1 cellular context compared by ENCODE assay signal in genomic region chr6:90586675-90587638, GRCh38.
TF ChIP-seq lines count a peak whose summit lies in the region.

Gene MAP3K7 (minus strand): TSS chr6:90587072. CDS start chr6:90586883, 189 bp downstream.

TF ChIP-seq in HepG2, 621 proteins besides CTCF, POLR2A, EP300 and RAD21 (continued from another document):
- TF ChIP-seq POGK (CRISPR knock-in tag; conservative IDR thresholded peaks at IDR 0.05) (no peak), IRF1 (CRISPR knock-in tag; IDR thresholded peaks at IDR 0.05; ENCODE audit: low read depth) (no peak), ZBTB38 (CRISPR knock-in tag; IDR thresholded peaks at IDR 0.05) (peak; percentile 18; the same call in 1 of the 2 replicates), RAD51 (IDR thresholded peaks at IDR 0.05; ENCODE audit: borderline replicate concordance) (no peak), HIC2 (CRISPR knock-in tag; IDR thresholded peaks at IDR 0.05; ENCODE audit: low read depth) (no peak), KAT7 (CRISPR knock-in tag; IDR thresholded peaks at IDR 0.05; ENCODE audit: borderline replicate concordance) (no peak), HMGXB3 (CRISPR knock-in tag; IDR thresholded peaks at IDR 0.05; ENCODE audit: borderline replicate concordance) (no peak; the same call in 1 of the 2 replicates), CEBPG (CRISPR knock-in tag; IDR thresholded peaks at IDR 0.05) (0 out of 2 replicates have a peak, but pooled peaks have one; percentile 23), THAP11 (CRISPR knock-in tag; IDR thresholded peaks at IDR 0.05) (peak; percentile 95), ZNF784 (CRISPR knock-in tag; IDR thresholded peaks at IDR 0.05; ENCODE audit: borderline replicate concordance) (peak; percentile 42; the same call in 1 of the 2 replicates), EED (CRISPR knock-in tag; IDR thresholded peaks at IDR 0.05) (peak; percentile 61; the same call in 1 of the 2 replicates), PHF21A (CRISPR knock-in tag; IDR thresholded peaks at IDR 0.05) (peak; percentile 74), GMEB2 (CRISPR knock-in tag; IDR thresholded peaks at IDR 0.05; ENCODE audit: low read depth) (peak; percentile 55; the same call in 1 of the 2 replicates), ARHGAP35 (CRISPR knock-in tag; IDR thresholded peaks at IDR 0.05; ENCODE audit: borderline replicate concordance) (no peak), ZNF790 (CRISPR knock-in tag; IDR thresholded peaks at IDR 0.05; ENCODE audit: borderline replicate concordance) (no peak), ZXDC (CRISPR knock-in tag; IDR thresholded peaks at IDR 0.05) (peak; percentile 49; the same call in 1 of the 2 replicates), ZBTB21 (CRISPR knock-in tag; IDR thresholded peaks at IDR 0.05) (no peak), ATF6 (CRISPR knock-in tag; conservative IDR thresholded peaks at IDR 0.05) (no peak), CEBPB (IDR thresholded peaks at IDR 0.05; ENCODE audit: borderline replicate concordance, low read depth, low read length) (no peak), ZNF782 (CRISPR knock-in tag; IDR thresholded peaks at IDR 0.05; ENCODE audit: borderline replicate concordance) (no peak), AHR (CRISPR knock-in tag; IDR thresholded peaks at IDR 0.05) (no peak), PRPF4 (IDR thresholded peaks at IDR 0.05; ENCODE audit: low read depth, low read length, poor library complexity, severe bottlenecking) (no peak), CHD2 (IDR thresholded peaks at IDR 0.05; ENCODE audit: low read depth, low read length) (peak; percentile 97)
TF ChIP-seq in HepG2: peak in this region for 171.
